ENCODE assay signal across 29 cellular contexts in the genomic region with DNA sequence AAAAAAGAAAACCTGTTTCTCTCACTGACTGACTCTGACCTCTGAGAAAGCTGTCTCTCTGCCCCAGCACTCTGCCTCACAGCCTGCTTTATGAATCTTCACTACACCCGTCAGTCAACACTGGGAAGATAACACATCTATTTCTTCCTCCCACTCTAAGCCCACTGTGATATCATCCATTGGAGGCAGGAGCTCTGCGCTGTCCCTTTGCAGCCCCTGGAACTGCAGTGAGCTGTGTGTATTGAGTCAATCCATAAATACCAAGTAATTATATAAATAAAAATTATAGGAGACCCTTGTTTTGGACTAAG. TPM values are rescaled to one million over a fixed set of nuclear protein-coding genes. Genes with fewer than 3 reads are reported as not detected.
DNase-seq lines count a peak whose midpoint lies in the region; ATAC-seq, FAIRE-seq and TF ChIP-seq lines count a peak whose summit lies in the region.
"Had no signal": no experiment of that assay in that cellular context is flagged by ENCODE, and none has a peak within 500 bp of the region (broad histone marks: within the 10 kb centered on the region; RNA-seq: fewer than 3 reads in every experiment).

No MANE protein-coding gene starts in this region.

- H3K4me2 ChIP-seq in A549 = peak overlapping the region; percentile 55
- H3K4me2 ChIP-seq in neural progenitor cell = no peak overlapping the region

- POLR2A ChIA-PET in A549 (lab: Yijun Ruan, JAX) = interaction anchor here (0.5 kb wide), 1 partner anchor 55 kb away, joined by 3 read pairs; no protein-coding TSS in a partner anchor

- H3K4me3 Mint-ChIP-seq in neural progenitor cell (no peak overlapping the region), endothelial cell (ENCODE audit: unreplicated experiment) (no peak overlapping the region)
- no peak overlapping the region for H3K4me3 Mint-ChIP-seq in stimulated activated memory B cell treated with anti-CD40 and anti-IgM and Interleukin-4, amounts not matched to agents 10 μg/mL and 1 μg/mL and 100 μg/mL, for 72 hours
- H3K4me3 Mint-ChIP-seq: activated CD4-positive, alpha-beta T cell treated with anti-CD3 and anti-CD28 coated beads, Interleukin-2, amount 10 ng/mL, durations not matched to agents 24 days and 14 days; activated naive CD4-positive, alpha-beta T cell treated with anti-CD3 and anti-CD28 coated beads, Interleukin-2, amount 10 ng/mL, durations not matched to agents 7 days and 5 days; dendritic cell treated with granulocyte-macrophage colony-stimulating factor and Interleukin-4, amounts not matched to agents 40 ng/mL and 50 ng/mL, for 4 days; T-cell had no signal

- H3K4me1 ChIP-seq in A549 (peaks cover 40% of the 10 kb centered on the region), HUES48 (ENCODE audit: control insufficient read depth, insufficient read depth, low read length) (peaks cover 18% of the 10 kb centered on the region), body of pancreas (peaks cover 11% of the 10 kb centered on the region), neural progenitor cell (peaks cover 18% of the 10 kb centered on the region)
- H3K4me1 ChIP-seq: psoas muscle, upper lobe of right lung had no signal

- WGBS in A549 (ENCODE audit: missing lambda C conversion rate) = 57% methylated on average over 2 of the region's 2 CpGs
- WGBS in body of pancreas, 2 donors = 61 to 67% methylated on average over 2 of the region's 2 CpGs

- no peaks in the 10 kb centered on the region for H3K36me3 ChIP-seq in HUES48 (ENCODE audit: control insufficient read depth, insufficient read depth, low read length)
- H3K36me3 ChIP-seq in body of pancreas (replicated peaks in 1 of 2; ENCODE audit: insufficient read depth in 1 of 2, low read depth in 2 of 2) = no peaks in the 10 kb centered on the region
- no peaks in the 10 kb centered on the region for H3K36me3 ChIP-seq in neural progenitor cell
- H3K36me3 ChIP-seq: cardiac muscle cell, upper lobe of right lung, WERI-Rb-1 had no signal

- H3F3A ChIP-seq in neural progenitor cell (ENCODE audit: low read depth) = peaks cover 20% of the 10 kb centered on the region

- H2AFZ ChIP-seq in neural progenitor cell (replicated peaks) = no peak overlapping the region

- H3K9ac ChIP-seq in HUES48 (ENCODE audit: low read depth, low read length) (no peak overlapping the region), neural progenitor cell (no peak overlapping the region)

- intact Hi-C loops in body of pancreas (cut with DNase I) = no loop called here

- H3K9me3 ChIP-seq in A549 (no peaks in the 10 kb centered on the region), HUES48 (ENCODE audit: control insufficient read depth, insufficient read depth, low read length) (no peaks in the 10 kb centered on the region), body of pancreas (no peaks in the 10 kb centered on the region), neural progenitor cell (ENCODE audit: low read depth) (no peaks in the 10 kb centered on the region)
- H3K9me3 ChIP-seq: psoas muscle, upper lobe of right lung had no signal

- no peaks in the 10 kb centered on the region for H3K9me3 Mint-ChIP-seq in neural progenitor cell
- H3K9me3 Mint-ChIP-seq in endothelial cell (ENCODE audit: unreplicated experiment) = no peaks in the 10 kb centered on the region
- no peaks in the 10 kb centered on the region for H3K9me3 Mint-ChIP-seq in stimulated activated memory B cell treated with anti-CD40 and anti-IgM and Interleukin-4, amounts not matched to agents 10 μg/mL and 1 μg/mL and 100 μg/mL, for 72 hours
- H3K9me3 Mint-ChIP-seq: activated CD4-positive, alpha-beta T cell treated with anti-CD3 and anti-CD28 coated beads, Interleukin-2, amount 10 ng/mL, durations not matched to agents 24 days and 14 days; activated naive CD4-positive, alpha-beta T cell treated with anti-CD3 and anti-CD28 coated beads, Interleukin-2, amount 10 ng/mL, durations not matched to agents 7 days and 5 days; dendritic cell treated with granulocyte-macrophage colony-stimulating factor and Interleukin-4, amounts not matched to agents 40 ng/mL and 50 ng/mL, for 4 days; T-cell had no signal

- H3K27ac ChIP-seq in A549 (peak overlapping the region; percentile 49 to 77), HUES48 (ENCODE audit: low read depth, low read length) (peak overlapping the region; percentile 81), body of pancreas (peak overlapping the region in 1 of 4 donors; percentile 41), neural progenitor cell (no peak overlapping the region)
- H3K27ac ChIP-seq: cardiac muscle cell, psoas muscle, upper lobe of right lung, WERI-Rb-1 had no signal

- H3K4me3 ChIP-seq in A549 = no peak overlapping the region
- no peak overlapping the region for H3K4me3 ChIP-seq in HUES48 (ENCODE audit: low read depth, low read length)
- H3K4me3 ChIP-seq in body of pancreas = no peak overlapping the region
- no peak overlapping the region for H3K4me3 ChIP-seq in neural progenitor cell
- H3K4me3 ChIP-seq: cardiac muscle cell, lung, psoas muscle, upper lobe of right lung had no signal

- no peak for FAIRE-seq in A549 (lab: Jason Lieb, UNC)
- FAIRE-seq: endometrium, GM18507 had no signal

- CTCF ChIA-PET in A549 (lab: Yijun Ruan, JAX) = interaction anchor here (0.6 to 11.0 kb wide), 7 partner anchors 14 to 249 kb away, joined by 3 to 234 read pairs (median 4); no protein-coding TSS in a partner anchor

- peaks cover 2% of the 10 kb centered on the region for H4K20me1 ChIP-seq in neural progenitor cell (ENCODE audit: low read depth)

- peaks cover 6% of the 10 kb centered on the region for H3K27me3 Mint-ChIP-seq in neural progenitor cell (ENCODE audit: insufficient read depth, low read depth)
- H3K27me3 Mint-ChIP-seq in endothelial cell (ENCODE audit: unreplicated experiment) = no peaks in the 10 kb centered on the region
- H3K27me3 Mint-ChIP-seq in stimulated activated memory B cell treated with anti-CD40 and anti-IgM and Interleukin-4, amounts not matched to agents 10 μg/mL and 1 μg/mL and 100 μg/mL, for 72 hours = peaks cover 14% of the 10 kb centered on the region

- H3K4me1 Mint-ChIP-seq in neural progenitor cell (peaks cover 19% of the 10 kb centered on the region), endothelial cell (ENCODE audit: unreplicated experiment) (no peaks in the 10 kb centered on the region)
- peaks cover 6% of the 10 kb centered on the region for H3K4me1 Mint-ChIP-seq in stimulated activated memory B cell treated with anti-CD40 and anti-IgM and Interleukin-4, amounts not matched to agents 10 μg/mL and 1 μg/mL and 100 μg/mL, for 72 hours

- no peak for TF ChIP-seq CTCF in A549 (IDR thresholded peaks at IDR 0.05)
- TF ChIP-seq CTCF in body of pancreas (IDR thresholded peaks at IDR 0.05) = no peak
- no peak for TF ChIP-seq CTCF in neural progenitor cell (IDR thresholded peaks at IDR 0.05)
- no peak for TF ChIP-seq CTCF in endothelial cell (IDR thresholded peaks at IDR 0.05; ENCODE audit: unreplicated experiment)

- no peak for TF ChIP-seq RAD21 in A549 (conservative IDR thresholded peaks at IDR 0.05 in 1 of 2, IDR thresholded peaks at IDR 0.05 in 1 of 2)

- H3K27ac Mint-ChIP-seq in neural progenitor cell (peak overlapping the region; percentile 18), endothelial cell (ENCODE audit: unreplicated experiment) (no peak overlapping the region)
- H3K27ac Mint-ChIP-seq in stimulated activated memory B cell treated with anti-CD40 and anti-IgM and Interleukin-4, amounts not matched to agents 10 μg/mL and 1 μg/mL and 100 μg/mL, for 72 hours = no peak overlapping the region
- H3K27ac Mint-ChIP-seq: activated CD4-positive, alpha-beta T cell treated with anti-CD3 and anti-CD28 coated beads, Interleukin-2, amount 10 ng/mL, durations not matched to agents 24 days and 14 days; activated naive CD4-positive, alpha-beta T cell treated with anti-CD3 and anti-CD28 coated beads, Interleukin-2, amount 10 ng/mL, durations not matched to agents 7 days and 5 days; dendritic cell treated with granulocyte-macrophage colony-stimulating factor and Interleukin-4, amounts not matched to agents 40 ng/mL and 50 ng/mL, for 4 days had no signal

- TF ChIP-seq POLR2A in A549 (IDR thresholded peaks at IDR 0.05; ENCODE audit: low read length) (no peak), body of pancreas (IDR thresholded peaks at IDR 0.05) (no peak)

- H3K36me3 Mint-ChIP-seq in neural progenitor cell (no peaks in the 10 kb centered on the region), endothelial cell (ENCODE audit: low read depth, unreplicated experiment) (no peaks in the 10 kb centered on the region)
- H3K36me3 Mint-ChIP-seq in stimulated activated memory B cell treated with anti-CD40 and anti-IgM and Interleukin-4, amounts not matched to agents 10 μg/mL and 1 μg/mL and 100 μg/mL, for 72 hours = no peaks in the 10 kb centered on the region
- H3K36me3 Mint-ChIP-seq: activated naive CD4-positive, alpha-beta T cell treated with anti-CD3 and anti-CD28 coated beads, Interleukin-2, amount 10 ng/mL, durations not matched to agents 7 days and 5 days; T-cell had no signal

- no peaks in the 10 kb centered on the region for H3K79me2 ChIP-seq in neural progenitor cell (ENCODE audit: low read depth)

- peak in 1 of 2 experiments; percentile 15; a peak in 1 of 6 replicates for ATAC-seq in A549
- peak; percentile 6 for ATAC-seq in body of pancreas
- ATAC-seq in HG02938 (IDR thresholded peaks at IDR 0.05; ENCODE audit: unreplicated experiment) = no peak
- ATAC-seq in stimulated activated memory B cell treated with anti-CD40 and anti-IgM and Interleukin-4, amounts not matched to agents 10 μg/mL and 1 μg/mL and 100 μg/mL, for 72 hours = no peak
- ATAC-seq: psoas muscle, T-cell, upper lobe of right lung had no signal

- H3K27me3 ChIP-seq in HUES48 (ENCODE audit: control insufficient read depth, insufficient read depth, low read length) (no peaks in the 10 kb centered on the region), body of pancreas (no peaks in the 10 kb centered on the region), neural progenitor cell (no peaks in the 10 kb centered on the region)
- H3K27me3 ChIP-seq: cardiac muscle cell, upper lobe of right lung had no signal

- no peak for TF ChIP-seq EP300 in A549 (IDR thresholded peaks at IDR 0.05)

- DNase-seq in A549 (ENCODE audit: low read depth in 1 of 2, low spot score in 1 of 2) = no peak
- no peak for DNase-seq in body of pancreas
- DNase-seq in neural progenitor cell (ENCODE audit: low spot score) = no peak
- no peak for DNase-seq in stimulated activated CD4-positive, alpha-beta T cell treated with anti-CD3 and anti-CD28 coated beads, Interleukin-2, amount 100 ng/mL, for 24 hours
- DNase-seq in endothelial cell (ENCODE audit: low spot score) = no peak
- DNase-seq: activated CD4-positive, alpha-beta T cell treated with anti-CD3 and anti-CD28 coated beads, Interleukin-2, amount 10 ng/mL, durations not matched to agents 24 days and 14 days; activated naive CD4-positive, alpha-beta T cell treated with anti-CD3 and anti-CD28 coated beads, Interleukin-2, amount 10 ng/mL, durations not matched to agents 7 days and 5 days; amygdala; DMS79 treated with DMSO at 0.1 percent for 48 hours; GOT3; NCI-H1105; NCI-H446; NCI-H82; psoas muscle; SHP77; stimulated activated CD4-positive, alpha-beta T cell treated with anti-CD3 and anti-CD28 coated beads, Interleukin-15, amount 100 ng/mL, for 24 hours; T-cell; upper lobe of right lung; WERI-Rb-1 had no signal

RNA-seq across cellular contexts. Expression of a gene that starts 17.2 kb away (rescaled TPM):
- not detected in 2 replicates for polyA plus RNA-seq in A549 (2011; rRNA removed)
- not detected in 2 replicates for polyA plus RNA-seq in A549 (2012; cell fraction: cytosol; rRNA removed)
- not detected in 2 replicates for polyA plus RNA-seq in A549 (2012; cell fraction: nucleus; rRNA removed)
- polyA plus RNA-seq in A549 (2017; fragmentation: RNase III; extraction: RNeasy Plus Mini Kit Qiagen cat#74134 plus additional on column Dnase treatment) = not detected in 3 replicates
- polyA minus RNA-seq in A549 (2011; rRNA and poly(A)+ RNA removed) = not detected in 2 replicates
- total RNA-seq in body of pancreas = not detected
- not detected in 2 replicates for total RNA-seq in neural progenitor cell (ENCODE audit: low replicate concordance)
- total RNA-seq in endothelial cell (ENCODE audit: unreplicated experiment) = not detected
- total RNA-seq: activated CD4-positive, alpha-beta T cell treated with anti-CD3 and anti-CD28 coated beads, Interleukin-2, amount 10 ng/mL, durations not matched to agents 24 days and 14 days; cardiac muscle cell; M059J; T-cell had no signal
- polyA plus RNA-seq: BJ, cardiac muscle cell had no signal

RNA-seq across cellular contexts. Expression of a gene that starts 54.7 kb away (rescaled TPM):
- 198 and 271 TPM in 2 replicates for polyA plus RNA-seq in A549 (2011; rRNA removed)
- 236 and 250 TPM in 2 replicates for polyA plus RNA-seq in A549 (2012; cell fraction: cytosol; rRNA removed)
- 275 and 276 TPM in 2 replicates for polyA plus RNA-seq in A549 (2012; cell fraction: nucleus; rRNA removed)
- 217 to 228 TPM (median 221 TPM) in 3 replicates for polyA plus RNA-seq in A549 (2017; fragmentation: RNase III; extraction: RNeasy Plus Mini Kit Qiagen cat#74134 plus additional on column Dnase treatment)
- 220 and 241 TPM in 2 replicates for polyA minus RNA-seq in A549 (2011; rRNA and poly(A)+ RNA removed)
- total RNA-seq in body of pancreas = 10 to 100 TPM; 33.6 to 80.9 TPM
- 175 and 180 TPM in 2 replicates for total RNA-seq in neural progenitor cell (ENCODE audit: low replicate concordance)
- 194 TPM for total RNA-seq in endothelial cell (ENCODE audit: unreplicated experiment)
